1 cellular context compared by ENCODE assay signal in genomic region chrX:12984629-12985303, GRCh38.
TF ChIP-seq lines count a peak whose summit lies in the region.

No MANE protein-coding gene starts in this region.

TF ChIP-seq in K562, 482 proteins besides CTCF, POLR2A, EP300 and RAD21 (continued from another document):
- TF ChIP-seq ZBTB11 (CRISPR knock-in tag; IDR thresholded peaks at IDR 0.05) (no peak), FOXM1 (IDR thresholded peaks at IDR 0.05; ENCODE audit: low read depth) (no peak), FOXM1 (CRISPR knock-in tag; IDR thresholded peaks at IDR 0.05; ENCODE audit: low read depth) (no peak), ARID1B (IDR thresholded peaks at IDR 0.05) (0 out of 2 replicates have a peak, but pooled peaks have one; percentile 28), DPF2 (IDR thresholded peaks at IDR 0.05) (peak; percentile 75), ATF6 (CRISPR knock-in tag; IDR thresholded peaks at IDR 0.05) (no peak)
